ENCODE assay signal across 15 cellular contexts in genomic region chr17:72184805-72185204, GRCh38.
A peak's percentile ranks its signal among the peaks of the same experiment; 100 is the strongest.
DNase-seq lines count a peak whose midpoint lies in the region; ATAC-seq and TF ChIP-seq lines count a peak whose summit lies in the region.
"Had no signal": no experiment of that assay in that cellular context is flagged by ENCODE, and none has a peak within 500 bp of the region (broad histone marks: within the 10 kb centered on the region; RNA-seq: fewer than 3 reads in every experiment).

No MANE protein-coding gene starts in this region.

- H3K4me3 ChIP-seq in AG10803 (ENCODE audit: low read length) (no peak overlapping the region), fibroblast of pulmonary artery (replicated peaks; ENCODE audit: low read depth, low read length) (no peak overlapping the region), right lobe of liver (no peak overlapping the region)
- H3K4me3 ChIP-seq: PC-9 had no signal

- ATAC-seq in GM18505 (IDR thresholded peaks at IDR 0.05; ENCODE audit: unreplicated experiment) (no peak), HG03520 (IDR thresholded peaks at IDR 0.05; ENCODE audit: unreplicated experiment) (no peak), right lobe of liver (no peak), HG02840 (IDR thresholded peaks at IDR 0.05; ENCODE audit: low FRiP score, unreplicated experiment) (no peak)

- no peaks in the 10 kb centered on the region for H3K27me3 ChIP-seq in right lobe of liver

- no peak for TF ChIP-seq CTCF in AG10803 (conservative IDR thresholded peaks at IDR 0.05; ENCODE audit: low read length)
- no peak for TF ChIP-seq CTCF in fibroblast of pulmonary artery (IDR thresholded peaks at IDR 0.05; ENCODE audit: low read length, missing control alignments)
- no peak for TF ChIP-seq CTCF in right lobe of liver (IDR thresholded peaks at IDR 0.05)

- no peak for TF ChIP-seq RAD21 in Ishikawa (IDR thresholded peaks at IDR 0.05; ENCODE audit: low read depth)

- 91% methylated on average over 6 of the region's 6 CpGs for WGBS in right lobe of liver (ENCODE audit: insufficient coverage, low coverage, low lambda C conversion rate, missing lambda C conversion rate)

- no peak overlapping the region for H3K27ac ChIP-seq in right lobe of liver
- H3K27ac ChIP-seq: PC-9 had no signal

- no peaks in the 10 kb centered on the region for H3K9me3 ChIP-seq in right lobe of liver

- no peak for TF ChIP-seq EP300 in Ishikawa (IDR thresholded peaks at IDR 0.05; ENCODE audit: borderline replicate concordance)

- H3K36me3 ChIP-seq in right lobe of liver: no peaks in the 10 kb centered on the region

- H3K4me1 ChIP-seq in right lobe of liver: peaks cover 0 to 15% (median 3%) of the 10 kb centered on the region in 4 donors

- no peak for TF ChIP-seq POLR2A in GM18505 (IDR thresholded peaks at IDR 0.05; ENCODE audit: borderline replicate concordance, extremely low read depth, insufficient read depth, insufficient read length)
- TF ChIP-seq POLR2A in right lobe of liver (IDR thresholded peaks at IDR 0.05): no peak

- peak; percentile 27 for DNase-seq in AG10803 (ENCODE audit: low read depth)
- peak; percentile 84 for DNase-seq in fibroblast of pulmonary artery (ENCODE audit: low read depth)
- DNase-seq in iris pigment epithelial cell (ENCODE audit: low read depth): peak; percentile 12
- DNase-seq in right lobe of liver: no peak
- DNase-seq: COR-L47, DMS153, KG1, NCI-H2081 treated with DMSO at 0.1 percent for 48 hours, NCI-H510A, NCI-H82, PC-9 had no signal

- intact Hi-C loops in right lobe of liver (cut with DNase I): no loop called here

TF ChIP-seq in Ishikawa, 13 proteins besides CTCF, POLR2A, EP300 and RAD21:
- TF ChIP-seq CEBPB (IDR thresholded peaks at IDR 0.05): 0 out of 2 replicates have a peak, but pooled peaks have one; percentile 13
- no peak for TF ChIP-seq EGR1 (IDR thresholded peaks at IDR 0.05)

Comparison
In these comparisons a context has a peak if more than half of its experiments do, and no peak if none do; other contexts are left out.
1. DNase-seq: peak in AG10803 (single experiment), fibroblast of pulmonary artery (single experiment) and iris pigment epithelial cell (single experiment); none in right lobe of liver (0 of 3).